In genomic region chr1:146355373-146355772, GRCh38 we compare ENCODE assay signal across 6 cellular contexts.
A peak's percentile ranks its signal among the peaks of the same experiment; 100 is the strongest.
DNase-seq lines count a peak whose midpoint lies in the region; ATAC-seq and TF ChIP-seq lines count a peak whose summit lies in the region.
"Not testable (repeated sequence)": the region's sequence is repeated elsewhere in the genome, so short reads cannot be mapped to it uniquely, and the experiment has no call there.

No MANE protein-coding gene starts in this region.

- peak overlapping the region; percentile 76 for H3K27ac Mint-ChIP-seq in CD8-positive, alpha-beta T cell
- peak overlapping the region; percentile 30 for H3K27ac Mint-ChIP-seq in activated CD8-positive, alpha-beta T cell treated with anti-CD3 and anti-CD28 coated beads for 36 hours
- peak overlapping the region; percentile 62 for H3K27ac Mint-ChIP-seq in activated naive CD4-positive, alpha-beta T cell treated with anti-CD3 and anti-CD28 coated beads, Interleukin-2, amount 50 U/mL, for 24 hours
- H3K27ac Mint-ChIP-seq in central memory CD8-positive, alpha-beta T cell (ENCODE audit: low read depth) = peak overlapping the region; percentile 85
- H3K27ac Mint-ChIP-seq in stimulated activated effector memory CD8-positive, alpha-beta T cell treated with anti-CD3 and anti-CD28 coated beads, Interleukin-12 subunit alpha, Interleukin-12 subunit beta, amount 100 ng/mL, for 72 hours = peak overlapping the region; percentile 71
- not testable (repeated sequence) for H3K27ac Mint-ChIP-seq in stimulated activated naive CD8-positive, alpha-beta T cell treated with anti-CD3 and anti-CD28 coated beads, Interleukin-15, amount 100 ng/mL, for 72 hours

- CTCF ChIA-PET in CD8-positive, alpha-beta T cell (lab: Charles Lee); activated CD8-positive, alpha-beta T cell treated with anti-CD3 and anti-CD28 coated beads for 36 hours (lab: Charles Lee): not testable (repeated sequence)

- H3K27ac ChIP-seq in CD8-positive, alpha-beta T cell (ENCODE audit: low read depth, low read length) = not testable (repeated sequence)

- not testable (repeated sequence) for DNase-seq in CD8-positive, alpha-beta T cell; activated CD8-positive, alpha-beta T cell treated with anti-CD3 and anti-CD28 coated beads for 36 hours; central memory CD8-positive, alpha-beta T cell (ENCODE audit: low spot score in 2 of 2); stimulated activated effector memory CD8-positive, alpha-beta T cell treated with anti-CD3 and anti-CD28 coated beads, Interleukin-12 subunit alpha, Interleukin-12 subunit beta, amount 100 ng/mL, for 72 hours (ENCODE audit: low spot score in 2 of 2); stimulated activated naive CD8-positive, alpha-beta T cell treated with anti-CD3 and anti-CD28 coated beads, Interleukin-15, amount 100 ng/mL, for 72 hours

- H3K4me1 Mint-ChIP-seq in CD8-positive, alpha-beta T cell (ENCODE audit: low read depth); activated CD8-positive, alpha-beta T cell treated with anti-CD3 and anti-CD28 coated beads for 36 hours (ENCODE audit: low read depth); activated naive CD4-positive, alpha-beta T cell treated with anti-CD3 and anti-CD28 coated beads, Interleukin-2, amount 50 U/mL, for 24 hours; central memory CD8-positive, alpha-beta T cell; stimulated activated effector memory CD8-positive, alpha-beta T cell treated with anti-CD3 and anti-CD28 coated beads, Interleukin-12 subunit alpha, Interleukin-12 subunit beta, amount 100 ng/mL, for 72 hours; stimulated activated naive CD8-positive, alpha-beta T cell treated with anti-CD3 and anti-CD28 coated beads, Interleukin-15, amount 100 ng/mL, for 72 hours: not testable (repeated sequence)

- not testable (repeated sequence) for H3K27me3 ChIP-seq in CD8-positive, alpha-beta T cell (ENCODE audit: insufficient read depth, low read length)

- ATAC-seq in CD8-positive, alpha-beta T cell; activated CD8-positive, alpha-beta T cell treated with anti-CD3 and anti-CD28 coated beads for 36 hours; central memory CD8-positive, alpha-beta T cell (replicated peaks; ENCODE audit: extremely low read depth, poor library complexity, severe bottlenecking); stimulated activated effector memory CD8-positive, alpha-beta T cell treated with anti-CD3 and anti-CD28 coated beads, Interleukin-12 subunit alpha, Interleukin-12 subunit beta, amount 100 ng/mL, for 72 hours; stimulated activated naive CD8-positive, alpha-beta T cell treated with anti-CD3 and anti-CD28 coated beads, Interleukin-15, amount 100 ng/mL, for 72 hours: not testable (repeated sequence)

- POLR2A ChIA-PET in CD8-positive, alpha-beta T cell (lab: Charles Lee); activated CD8-positive, alpha-beta T cell treated with anti-CD3 and anti-CD28 coated beads for 36 hours (lab: Charles Lee): not testable (repeated sequence)

- not testable (repeated sequence) for TF ChIP-seq CTCF in CD8-positive, alpha-beta T cell (IDR thresholded peaks at IDR 0.05); activated CD8-positive, alpha-beta T cell treated with anti-CD3 and anti-CD28 coated beads for 36 hours (IDR thresholded peaks at IDR 0.05)

- H3K27me3 Mint-ChIP-seq in CD8-positive, alpha-beta T cell (ENCODE audit: low read depth); activated CD8-positive, alpha-beta T cell treated with anti-CD3 and anti-CD28 coated beads for 36 hours; activated naive CD4-positive, alpha-beta T cell treated with anti-CD3 and anti-CD28 coated beads, Interleukin-2, amount 50 U/mL, for 24 hours; central memory CD8-positive, alpha-beta T cell; stimulated activated naive CD8-positive, alpha-beta T cell treated with anti-CD3 and anti-CD28 coated beads, Interleukin-15, amount 100 ng/mL, for 72 hours: not testable (repeated sequence)

- not testable (repeated sequence) for H3K9me3 ChIP-seq in CD8-positive, alpha-beta T cell (ENCODE audit: low read length)

- intact Hi-C loops in CD8-positive, alpha-beta T cell (cut with DNase I, micrococcal nuclease); activated CD8-positive, alpha-beta T cell treated with anti-CD3 and anti-CD28 coated beads for 36 hours (cut with micrococcal nuclease): not testable (repeated sequence)

- not testable (repeated sequence) for H3K4me3 ChIP-seq in CD8-positive, alpha-beta T cell (ENCODE audit: low read depth, low read length)

- not testable (repeated sequence) for H3K36me3 Mint-ChIP-seq in CD8-positive, alpha-beta T cell; activated CD8-positive, alpha-beta T cell treated with anti-CD3 and anti-CD28 coated beads for 36 hours (ENCODE audit: low read depth); activated naive CD4-positive, alpha-beta T cell treated with anti-CD3 and anti-CD28 coated beads, Interleukin-2, amount 50 U/mL, for 24 hours; central memory CD8-positive, alpha-beta T cell (ENCODE audit: insufficient read depth); stimulated activated effector memory CD8-positive, alpha-beta T cell treated with anti-CD3 and anti-CD28 coated beads, Interleukin-12 subunit alpha, Interleukin-12 subunit beta, amount 100 ng/mL, for 72 hours

- H3K4me1 ChIP-seq in CD8-positive, alpha-beta T cell (ENCODE audit: insufficient read depth, low read length) = not testable (repeated sequence)

- H3K36me3 ChIP-seq in CD8-positive, alpha-beta T cell (ENCODE audit: insufficient read depth, low read length) = not testable (repeated sequence)

- H3K4me3 Mint-ChIP-seq in CD8-positive, alpha-beta T cell; activated CD8-positive, alpha-beta T cell treated with anti-CD3 and anti-CD28 coated beads for 36 hours; activated naive CD4-positive, alpha-beta T cell treated with anti-CD3 and anti-CD28 coated beads, Interleukin-2, amount 50 U/mL, for 24 hours; central memory CD8-positive, alpha-beta T cell: not testable (repeated sequence)
- peak overlapping the region; percentile 47 for H3K4me3 Mint-ChIP-seq in stimulated activated effector memory CD8-positive, alpha-beta T cell treated with anti-CD3 and anti-CD28 coated beads, Interleukin-12 subunit alpha, Interleukin-12 subunit beta, amount 100 ng/mL, for 72 hours
- H3K4me3 Mint-ChIP-seq in stimulated activated naive CD8-positive, alpha-beta T cell treated with anti-CD3 and anti-CD28 coated beads, Interleukin-15, amount 100 ng/mL, for 72 hours = peak overlapping the region; percentile 2 to 62

- not testable (repeated sequence) for H3K9me3 Mint-ChIP-seq in CD8-positive, alpha-beta T cell; activated CD8-positive, alpha-beta T cell treated with anti-CD3 and anti-CD28 coated beads for 36 hours; activated naive CD4-positive, alpha-beta T cell treated with anti-CD3 and anti-CD28 coated beads, Interleukin-2, amount 50 U/mL, for 24 hours; central memory CD8-positive, alpha-beta T cell; stimulated activated effector memory CD8-positive, alpha-beta T cell treated with anti-CD3 and anti-CD28 coated beads, Interleukin-12 subunit alpha, Interleukin-12 subunit beta, amount 100 ng/mL, for 72 hours; stimulated activated naive CD8-positive, alpha-beta T cell treated with anti-CD3 and anti-CD28 coated beads, Interleukin-15, amount 100 ng/mL, for 72 hours
